Comparison of ENCODE assay signal across 13 cellular contexts in the genomic region with DNA sequence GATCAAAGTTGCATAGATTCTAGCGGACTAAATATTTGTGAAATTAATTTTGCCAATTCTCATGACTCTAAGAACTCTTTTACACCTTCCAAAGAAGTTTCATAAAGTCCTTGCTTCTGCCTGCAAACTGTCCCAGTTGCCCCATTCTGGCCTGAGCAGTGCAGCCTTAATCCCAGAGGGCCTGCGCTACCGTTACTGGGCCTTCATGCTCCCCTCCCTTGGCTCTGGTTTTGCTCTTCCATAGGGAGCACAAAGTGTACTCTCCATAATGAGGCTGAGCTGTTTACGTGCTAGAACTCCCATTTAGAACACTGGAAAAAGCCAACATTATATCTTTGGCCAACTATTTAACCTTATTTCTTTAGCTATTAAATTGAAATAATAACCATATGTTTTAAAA. TPM values are rescaled to one million over a fixed set of nuclear protein-coding genes. Genes with fewer than 3 reads are reported as not detected.
DNase-seq lines count a peak whose midpoint lies in the region; ATAC-seq and TF ChIP-seq lines count a peak whose summit lies in the region.
"Had no signal": no experiment of that assay in that cellular context is flagged by ENCODE, and none has a peak within 500 bp of the region (broad histone marks: within the 10 kb centered on the region; RNA-seq: fewer than 3 reads in every experiment).

No MANE protein-coding gene starts in this region.

- peak overlapping the region; percentile 66 for H3K27ac Mint-ChIP-seq in activated CD8-positive, alpha-beta memory T cell treated with anti-CD3 and anti-CD28 coated beads, Interleukin-2, amount 10 ng/mL, durations not matched to agents 7 days and 5 days
- peak overlapping the region; percentile 88 for H3K27ac Mint-ChIP-seq in stimulated activated naive B cell treated with anti-CD40 and anti-IgM and Interleukin-4, amounts not matched to agents 10 μg/mL and 1 μg/mL and 100 μg/mL, for 72 hours

- no peaks in the 10 kb centered on the region for H3K9me3 ChIP-seq in heart right ventricle

- H3K27ac ChIP-seq in VCaP (peak overlapping the region; percentile 97), heart right ventricle (peak overlapping the region; percentile 97 to 100 (median 99))

- peak overlapping the region; percentile 21 for H3K4me3 Mint-ChIP-seq in activated CD8-positive, alpha-beta memory T cell treated with anti-CD3 and anti-CD28 coated beads, Interleukin-2, amount 10 ng/mL, durations not matched to agents 7 days and 5 days
- peak overlapping the region in 1 of 2 donors; percentile 87 for H3K4me3 Mint-ChIP-seq in stimulated activated naive B cell treated with anti-CD40 and anti-IgM and Interleukin-4, amounts not matched to agents 10 μg/mL and 1 μg/mL and 100 μg/mL, for 72 hours

- CTCF ChIA-PET in activated CD8-positive, alpha-beta memory T cell treated with anti-CD3 and anti-CD28 coated beads, Interleukin-2, amount 10 ng/mL, durations not matched to agents 7 days and 5 days (lab: Charles Lee), result interaction anchor here (0.9 to 5.4 kb wide), 2 partner anchors 12 to 23 kb away, joined by 3 to 39 read pairs; partner anchors contain the start of gene GTF3A

- DNase-seq in activated CD8-positive, alpha-beta memory T cell treated with anti-CD3 and anti-CD28 coated beads, Interleukin-2, amount 10 ng/mL, durations not matched to agents 7 days and 5 days, result no peak
- no peak for DNase-seq in activated CD8-positive, alpha-beta memory T cell treated with anti-CD3 and anti-CD28 coated beads, Interleukin-2, amount 50 U/mL, for 4 hours
- peak in 1 of 2 donors; percentile 33 for DNase-seq in heart right ventricle
- DNase-seq in stimulated activated naive B cell treated with anti-CD40 and anti-IgM and Interleukin-4, amounts not matched to agents 10 μg/mL and 1 μg/mL and 100 μg/mL, for 72 hours, result no peak
- DNase-seq in foreskin fibroblast, result no peak
- no peak for DNase-seq in glomerular visceral epithelial cell (ENCODE audit: extremely low spot score)
- DNase-seq: activated gamma-delta T cell, dorsolateral prefrontal cortex, head of caudate nucleus, NCI-H1694, small intestine had no signal

- TF ChIP-seq CTCF in VCaP (conservative IDR thresholded peaks at IDR 0.05) (no peak), heart right ventricle (IDR thresholded peaks at IDR 0.05) (no peak), foreskin fibroblast (IDR thresholded peaks at IDR 0.05; ENCODE audit: low read depth, low read length) (no peak)

- peaks cover 0 to 20% (median 0%) of the 10 kb centered on the region in 9 donors for H3K36me3 ChIP-seq in heart right ventricle

- no peak for ATAC-seq in activated CD8-positive, alpha-beta memory T cell treated with anti-CD3 and anti-CD28 coated beads, Interleukin-2, amount 10 ng/mL, durations not matched to agents 7 days and 5 days
- ATAC-seq in heart right ventricle (peak in 1 of 8 donors; percentile 71), GM21717 (IDR thresholded peaks at IDR 0.05; ENCODE audit: unreplicated experiment) (no peak)
- ATAC-seq in stimulated activated naive B cell treated with anti-CD40 and anti-IgM and Interleukin-4, amounts not matched to agents 10 μg/mL and 1 μg/mL and 100 μg/mL, for 72 hours (replicated peaks), result no peak

- peak overlapping the region in 8 of 10 donors; percentile 1 to 94 (median 84) for H3K4me3 ChIP-seq in heart right ventricle
- H3K4me3 ChIP-seq in foreskin fibroblast (ENCODE audit: low read depth in 1 of 2, low read length in 2 of 2), result no peak overlapping the region

- peaks cover 0 to 62% (median 49%) of the 10 kb centered on the region in 9 donors for H3K4me1 ChIP-seq in heart right ventricle

- no peaks in the 10 kb centered on the region for H3K27me3 Mint-ChIP-seq in activated CD8-positive, alpha-beta memory T cell treated with anti-CD3 and anti-CD28 coated beads, Interleukin-2, amount 10 ng/mL, durations not matched to agents 7 days and 5 days
- no peaks in the 10 kb centered on the region for H3K27me3 Mint-ChIP-seq in stimulated activated naive B cell treated with anti-CD40 and anti-IgM and Interleukin-4, amounts not matched to agents 10 μg/mL and 1 μg/mL and 100 μg/mL, for 72 hours

- no peaks in the 10 kb centered on the region for H3K9me3 Mint-ChIP-seq in activated CD8-positive, alpha-beta memory T cell treated with anti-CD3 and anti-CD28 coated beads, Interleukin-2, amount 10 ng/mL, durations not matched to agents 7 days and 5 days (ENCODE audit: low read depth)
- H3K9me3 Mint-ChIP-seq in stimulated activated naive B cell treated with anti-CD40 and anti-IgM and Interleukin-4, amounts not matched to agents 10 μg/mL and 1 μg/mL and 100 μg/mL, for 72 hours, result no peaks in the 10 kb centered on the region

- peaks cover 51% of the 10 kb centered on the region for H3K4me1 Mint-ChIP-seq in activated CD8-positive, alpha-beta memory T cell treated with anti-CD3 and anti-CD28 coated beads, Interleukin-2, amount 10 ng/mL, durations not matched to agents 7 days and 5 days
- peaks cover 33 to 51% of the 10 kb centered on the region in 2 donors for H3K4me1 Mint-ChIP-seq in stimulated activated naive B cell treated with anti-CD40 and anti-IgM and Interleukin-4, amounts not matched to agents 10 μg/mL and 1 μg/mL and 100 μg/mL, for 72 hours

- H3K27me3 ChIP-seq in heart right ventricle, result no peaks in the 10 kb centered on the region
- H3K27me3 ChIP-seq: dorsolateral prefrontal cortex had no signal

- 28 to 33% methylated on average over 4 of the region's 4 CpGs for WGBS in heart right ventricle, 2 donors

- peaks cover 5% of the 10 kb centered on the region for H3K36me3 Mint-ChIP-seq in activated CD8-positive, alpha-beta memory T cell treated with anti-CD3 and anti-CD28 coated beads, Interleukin-2, amount 10 ng/mL, durations not matched to agents 7 days and 5 days
- H3K36me3 Mint-ChIP-seq in stimulated activated naive B cell treated with anti-CD40 and anti-IgM and Interleukin-4, amounts not matched to agents 10 μg/mL and 1 μg/mL and 100 μg/mL, for 72 hours, result peaks cover 15 to 19% of the 10 kb centered on the region in 2 donors

- intact Hi-C loops in heart right ventricle (cut with DNase I), result no loop called here

RNA-seq across cellular contexts. Expression of gene MTIF3, which starts 2.1 kb away (rescaled TPM):
- 10 to 100 TPM; 41.2 to 47.3 TPM for total RNA-seq in activated CD8-positive, alpha-beta memory T cell treated with anti-CD3 and anti-CD28 coated beads, Interleukin-2, amount 10 ng/mL, durations not matched to agents 7 days and 5 days
- total RNA-seq in heart right ventricle, result 100 to 1,000 TPM; 103 to 207 (median 121) TPM
- polyA plus RNA-seq in heart right ventricle, result 100 to 1,000 TPM; 127 to 217 TPM

RNA-seq across cellular contexts. Expression of gene GTF3A, which starts 23.9 kb away (rescaled TPM):
- 100 to 1,000 TPM; 189 to 225 TPM for total RNA-seq in activated CD8-positive, alpha-beta memory T cell treated with anti-CD3 and anti-CD28 coated beads, Interleukin-2, amount 10 ng/mL, durations not matched to agents 7 days and 5 days
- total RNA-seq in heart right ventricle, result 100 to 1,000 TPM; 137 to 262 (median 160) TPM
- 100 to 1,000 TPM; 280 to 848 TPM for polyA plus RNA-seq in heart right ventricle

Comparison
In these comparisons a context has a peak if more than half of its experiments do, and no peak if none do; other contexts are left out.
1. H3K4me3 ChIP-seq: peak in heart right ventricle (8 of 10); none in foreskin fibroblast (0 of 2).